Comparison of ENCODE assay signal across 8 cellular contexts in genomic region chr3:125915792-125916375, GRCh38. TPM values are rescaled to one million over a fixed set of nuclear protein-coding genes. Genes with fewer than 3 reads are reported as not detected.
DNase-seq lines count a peak whose midpoint lies in the region; ATAC-seq and TF ChIP-seq lines count a peak whose summit lies in the region.
"Not testable (repeated sequence)": the region's sequence is repeated elsewhere in the genome, so short reads cannot be mapped to it uniquely, and the experiment has no call there.

No MANE protein-coding gene starts in this region.

- H3K4me3 ChIP-seq in Jurkat, Clone E6-1 (ENCODE audit: low read length): peak overlapping the region; percentile 51
- H3K4me3 ChIP-seq in epithelial cell of proximal tubule (ENCODE audit: low read depth, low read length): peak overlapping the region; percentile 63

- TF ChIP-seq CTCF in epithelial cell of proximal tubule (conservative IDR thresholded peaks at IDR 0.05; ENCODE audit: low read depth, low read length): not testable (repeated sequence)

- peak; percentile 98 for DNase-seq in DMS 273 treated with DMSO at 0.1 percent for 48 hours (lab: John Stamatoyannopoulos, UW)
- peak; percentile 93 for DNase-seq in Jurkat, Clone E6-1 (ENCODE audit: low read depth, low spot score)
- peak; percentile 62 for DNase-seq in OCI-M2 (lab: John Stamatoyannopoulos, UW; ENCODE audit: unreplicated experiment)
- peak; percentile 99 for DNase-seq in activated T-cell treated with anti-CD3 and anti-CD28 coated beads, Interleukin-2, amount 50 U/mL, for 1 hour
- peak; percentile 69 for DNase-seq in epithelial cell of proximal tubule (ENCODE audit: low read depth)
- peak; percentile 100 for DNase-seq in mucosa of gallbladder (ENCODE audit: low spot score)
- peak; percentile 99 for DNase-seq in stimulated activated CD8-positive, alpha-beta memory T cell treated with anti-CD3 and anti-CD28 coated beads, Interleukin-4, amount 100 ng/mL, for 24 hours (ENCODE audit: low read depth)

- ATAC-seq in GM21717 (IDR thresholded peaks at IDR 0.05; ENCODE audit: unreplicated experiment): peak; percentile 86

RNA-seq across cellular contexts. Expression of gene ROPN1B, which starts 53.1 kb away (rescaled TPM):
- polyA plus RNA-seq in Jurkat, Clone E6-1 (2012; ENCODE audit: insufficient read depth, insufficient read length): 5.8 TPM
- total RNA-seq in epithelial cell of proximal tubule: not detected in 2 replicates
- not detected for total RNA-seq in mucosa of gallbladder

Comparison
In these comparisons a context has a peak if more than half of its experiments do, and no peak if none do; other contexts are left out.
1. Peak in every context shown above with its lines: DNase-seq, ATAC-seq and H3K4me3 ChIP-seq.